ENCODE assay signal across 29 cellular contexts in the genomic region with DNA sequence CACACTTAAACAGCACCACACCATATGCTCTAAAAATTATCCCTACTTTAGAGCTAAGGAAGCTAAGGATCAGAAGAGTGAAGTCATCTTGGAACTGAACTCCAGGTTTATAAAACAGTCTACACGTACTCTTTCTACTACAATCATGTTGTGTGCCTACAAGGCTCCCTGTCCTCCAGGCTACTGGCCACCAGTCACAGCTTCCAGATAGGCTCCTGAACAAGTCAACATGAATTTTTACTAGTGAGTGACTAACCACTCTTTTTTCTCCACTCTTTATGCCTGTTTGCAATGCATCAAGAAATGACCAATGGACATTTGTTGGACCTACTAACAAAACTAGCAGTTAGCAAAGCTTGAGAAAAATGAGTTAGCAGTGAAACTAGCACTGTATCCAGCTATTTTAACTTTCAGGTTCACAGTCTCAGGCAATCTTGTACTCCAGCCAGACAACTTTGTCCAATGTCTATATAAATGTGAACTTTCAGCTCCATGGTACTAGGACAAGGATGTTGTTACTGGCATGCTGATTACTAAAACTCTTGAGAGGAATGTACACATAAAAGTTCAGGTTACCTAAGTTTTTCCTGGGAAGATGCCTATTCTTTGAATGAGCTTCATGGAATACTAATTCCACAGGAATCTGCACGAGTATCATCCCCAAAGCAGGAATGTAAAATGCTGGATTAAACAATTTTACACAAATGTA.
DNase-seq lines count a peak whose midpoint lies in the region; ATAC-seq and TF ChIP-seq lines count a peak whose summit lies in the region.
"Had no signal": no experiment of that assay in that cellular context is flagged by ENCODE, and none has a peak within 500 bp of the region (broad histone marks: within the 10 kb centered on the region; RNA-seq: fewer than 3 reads in every experiment).

No MANE protein-coding gene starts in this region.

- H3K4me1 ChIP-seq in GM23248 (ENCODE audit: insufficient read depth): peaks cover 24% of the 10 kb centered on the region
- peaks cover 7 to 52% (median 25%) of the 10 kb centered on the region in 3 donors for H3K4me1 ChIP-seq in gastroesophageal sphincter
- peaks cover 9 to 65% (median 34%) of the 10 kb centered on the region in 4 donors for H3K4me1 ChIP-seq in stomach
- H3K4me1 ChIP-seq in transverse colon: peaks cover 0 to 18% (median 3%) of the 10 kb centered on the region in 4 donors

- POLR2A ChIA-PET in HEK293T (lab: Yijun Ruan, JAX): no interaction called here

- CTCF ChIA-PET in HEK293T (lab: Yijun Ruan, JAX): no interaction called here

- in situ Hi-C loops in GM23248 (cut with MboI) (no loop called here), transverse colon (cut with MboI; ENCODE audit: low pct_ligation_motif_present in 1 of 4, low pct_unique_long_range_greater_than_20kb in 1 of 4, low sequenced_read_pairs in 3 of 4) (no loop called here)

- H3K9ac ChIP-seq in GM23248: no peak overlapping the region

- intact Hi-C loops in stomach (cut with DNase I; ENCODE audit: low total_unique reads) (no loop called here), transverse colon (cut with DNase I; ENCODE audit: low total_unique reads) (no loop called here)

- WGBS in GM23248 (ENCODE audit: low coverage in 1 of 2, low lambda C conversion rate in 2 of 2, missing lambda C conversion rate in 2 of 2), 2 experiments: 81 to 83% methylated on average over 2 of the region's 2 CpGs
- 10 to 29% methylated on average over 2 of the region's 2 CpGs for WGBS in gastroesophageal sphincter (ENCODE audit: low coverage in 1 of 2), 2 donors
- WGBS in stomach, 5 donors: 32 to 60% (median 40%) methylated on average over 2 of the region's 2 CpGs
- whole genome bisulfite sequencing in transverse colon (ENCODE audit: low coverage in 1 of 2), 2 donors: 75 to 94% methylated on average over 2 of the region's 2 CpGs

- TF ChIP-seq POLR2A in gastroesophageal sphincter (IDR thresholded peaks at IDR 0.05) (no peak), stomach (IDR thresholded peaks at IDR 0.05) (no peak), transverse colon (IDR thresholded peaks at IDR 0.05) (no peak)

- H3K36me3 ChIP-seq in GM23248 (ENCODE audit: low read depth) (no peaks in the 10 kb centered on the region), gastroesophageal sphincter (no peaks in the 10 kb centered on the region), stomach (no peaks in the 10 kb centered on the region), transverse colon (no peaks in the 10 kb centered on the region)
- H3K36me3 ChIP-seq: SJSA1, thoracic aorta, vagina had no signal

- H3K4me3 ChIP-seq in GM23248 (no peak overlapping the region), gastroesophageal sphincter (no peak overlapping the region), stomach (no peak overlapping the region), transverse colon (no peak overlapping the region)
- H3K4me3 ChIP-seq: body of pancreas, hepatocyte, SJSA1, thoracic aorta, vagina had no signal

- H4K20me1 ChIP-seq in GM23248 (ENCODE audit: insufficient read depth): no peaks in the 10 kb centered on the region

- H2AFZ ChIP-seq in GM23248: no peak overlapping the region
- H2AFZ ChIP-seq: hepatocyte had no signal

- H3K27ac ChIP-seq in GM23248 (no peak overlapping the region), gastroesophageal sphincter (peak overlapping the region in 3 of 4 donors; percentile 21 to 48 (median 24)), stomach (peak overlapping the region in 3 of 5 donors; percentile 27 to 45 (median 36)), transverse colon (no peak overlapping the region)
- H3K27ac ChIP-seq: body of pancreas, epithelial cell of prostate, hepatocyte, SJSA1, vagina had no signal

- H3K4me2 ChIP-seq in GM23248 (ENCODE audit: unreplicated experiment): no peak overlapping the region
- H3K4me2 ChIP-seq: hepatocyte had no signal

- peak; percentile 40 for DNase-seq in GM23248
- DNase-seq in RKO (ENCODE audit: low spot score): peak; percentile 6
- no peak for DNase-seq in stomach
- DNase-seq in transverse colon: no peak
- DNase-seq in HEK293T (ENCODE audit: extremely low spot score): no peak
- DNase-seq: activated CD8-positive, alpha-beta T cell treated with anti-CD3 and anti-CD28 coated beads, Interleukin-2, amount 10 ng/mL, durations not matched to agents 7 days and 5 days; activated effector memory CD4-positive, alpha-beta T cell treated with Interleukin-2 at 50 U/mL for 16 hours; activated naive CD8-positive, alpha-beta T cell treated with anti-CD3 and anti-CD28 coated beads for 36 hours; activated T-cell treated with anti-CD3 and anti-CD28 coated beads for 4 hours; body of pancreas; CD8-positive, alpha-beta T cell; effector CD4-positive, alpha-beta T cell; foreskin melanocyte; H7; left ventricle myocardium superior; midbrain; naive thymus-derived CD8-positive, alpha-beta T cell; occipital lobe; retina; stimulated activated naive CD4-positive, alpha-beta T cell treated with Interleukin-2 at 50 U/mL for 16 hours; T-cell had no signal

- H3K9me3 ChIP-seq in GM23248 (ENCODE audit: low read depth): no peaks in the 10 kb centered on the region
- H3K9me3 ChIP-seq in gastroesophageal sphincter: no peaks in the 10 kb centered on the region
- H3K9me3 ChIP-seq in stomach: no peaks in the 10 kb centered on the region
- H3K9me3 ChIP-seq in transverse colon: no peaks in the 10 kb centered on the region
- H3K9me3 ChIP-seq: body of pancreas, SJSA1, thoracic aorta, vagina had no signal

- no peaks in the 10 kb centered on the region for H3K9me2 ChIP-seq in GM23248 (ENCODE audit: insufficient read depth)

- ATAC-seq in gastroesophageal sphincter (no peak), HG03442 (IDR thresholded peaks at IDR 0.05; ENCODE audit: unreplicated experiment) (no peak)
- ATAC-seq: activated CD4-positive, CD25-positive, alpha-beta regulatory T cell treated with anti-CD3 and anti-CD28 coated beads, Interleukin-2, amount 50 U/mL, for 24 hours; activated CD8-positive, alpha-beta T cell treated with anti-CD3 and anti-CD28 coated beads, Interleukin-2, amount 10 ng/mL, durations not matched to agents 7 days and 5 days; body of pancreas; CD8-positive, alpha-beta T cell; left ventricle myocardium superior; naive thymus-derived CD8-positive, alpha-beta T cell; T-cell had no signal

- TF ChIP-seq CTCF in gastroesophageal sphincter (IDR thresholded peaks at IDR 0.05) (no peak), stomach (IDR thresholded peaks at IDR 0.05) (no peak), transverse colon (IDR thresholded peaks at IDR 0.05) (no peak)

- H3K79me2 ChIP-seq in GM23248 (ENCODE audit: insufficient read depth): no peaks in the 10 kb centered on the region

- H3K27me3 ChIP-seq in GM23248 (replicated peaks; ENCODE audit: insufficient read depth) (peaks cover 28% of the 10 kb centered on the region), gastroesophageal sphincter (no peaks in the 10 kb centered on the region), stomach (no peaks in the 10 kb centered on the region), transverse colon (no peaks in the 10 kb centered on the region)
- H3K27me3 ChIP-seq: body of pancreas, hepatocyte, vagina had no signal

- TF ChIP-seq EP300 in gastroesophageal sphincter (IDR thresholded peaks at IDR 0.05) (no peak), stomach (IDR thresholded peaks at IDR 0.05) (no peak), transverse colon (IDR thresholded peaks at IDR 0.05; ENCODE audit: low read depth) (no peak)

- peaks cover 21% of the 10 kb centered on the region for H3F3A ChIP-seq in GM23248 (ENCODE audit: insufficient read depth)

TF ChIP-seq in HEK293T, 16 proteins besides CTCF, POLR2A, EP300 and RAD21:
- TF ChIP-seq ELF4 (IDR thresholded peaks at IDR 0.05): no peak
- no peak for TF ChIP-seq FOXA1 (IDR thresholded peaks at IDR 0.05)
- no peak for TF ChIP-seq NFRKB (IDR thresholded peaks at IDR 0.05)
- TF ChIP-seq ZNF384 (IDR thresholded peaks at IDR 0.05): no peak
- TF ChIP-seq CTBP1 (IDR thresholded peaks at IDR 0.05; ENCODE audit: borderline replicate concordance): no peak
- no peak for TF ChIP-seq ARNT (IDR thresholded peaks at IDR 0.05)
- TF ChIP-seq, protein P1, sequence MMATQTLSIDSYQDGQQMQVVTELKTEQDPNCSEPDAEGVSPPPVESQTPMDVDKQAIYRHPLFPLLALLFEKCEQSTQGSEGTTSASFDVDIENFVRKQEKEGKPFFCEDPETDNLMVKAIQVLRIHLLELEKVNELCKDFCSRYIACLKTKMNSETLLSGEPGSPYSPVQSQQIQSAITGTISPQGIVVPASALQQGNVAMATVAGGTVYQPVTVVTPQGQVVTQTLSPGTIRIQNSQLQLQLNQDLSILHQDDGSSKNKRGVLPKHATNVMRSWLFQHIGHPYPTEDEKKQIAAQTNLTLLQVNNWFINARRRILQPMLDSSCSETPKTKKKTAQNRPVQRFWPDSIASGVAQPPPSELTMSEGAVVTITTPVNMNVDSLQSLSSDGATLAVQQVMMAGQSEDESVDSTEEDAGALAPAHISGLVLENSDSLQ (IDR thresholded peaks at IDR 0.05): no peak
- no peak for TF ChIP-seq BHLHE40 (IDR thresholded peaks at IDR 0.05; ENCODE audit: borderline replicate concordance)
- no peak for TF ChIP-seq L3MBTL2 (conservative IDR thresholded peaks at IDR 0.05)
- no peak for TF ChIP-seq HDGF (IDR thresholded peaks at IDR 0.05; ENCODE audit: borderline replicate concordance)
- TF ChIP-seq FOXM1 (IDR thresholded peaks at IDR 0.05; ENCODE audit: borderline replicate concordance): no peak
- no peak for TF ChIP-seq LEF1 (IDR thresholded peaks at IDR 0.05; ENCODE audit: borderline replicate concordance)
- no peak for TF ChIP-seq TARDBP (IDR thresholded peaks at IDR 0.05)
- TF ChIP-seq SP1 (IDR thresholded peaks at IDR 0.05): no peak
- TF ChIP-seq SUZ12 (IDR thresholded peaks at IDR 0.05): no peak
- TF ChIP-seq FOXK2 (IDR thresholded peaks at IDR 0.05): no peak

Comparison
In these comparisons a context has a peak if more than half of its experiments do, and no peak if none do; other contexts are left out.
1. DNase-seq: peak in GM23248 (single experiment) and RKO (single experiment); none in stomach (single experiment), transverse colon (single experiment) and HEK293T (single experiment).
2. H3K27ac ChIP-seq: peak in gastroesophageal sphincter (3 of 4) and stomach (3 of 5); none in GM23248 (single experiment) and transverse colon (0 of 4).